15 cellular contexts compared by ENCODE assay signal in the genomic region with DNA sequence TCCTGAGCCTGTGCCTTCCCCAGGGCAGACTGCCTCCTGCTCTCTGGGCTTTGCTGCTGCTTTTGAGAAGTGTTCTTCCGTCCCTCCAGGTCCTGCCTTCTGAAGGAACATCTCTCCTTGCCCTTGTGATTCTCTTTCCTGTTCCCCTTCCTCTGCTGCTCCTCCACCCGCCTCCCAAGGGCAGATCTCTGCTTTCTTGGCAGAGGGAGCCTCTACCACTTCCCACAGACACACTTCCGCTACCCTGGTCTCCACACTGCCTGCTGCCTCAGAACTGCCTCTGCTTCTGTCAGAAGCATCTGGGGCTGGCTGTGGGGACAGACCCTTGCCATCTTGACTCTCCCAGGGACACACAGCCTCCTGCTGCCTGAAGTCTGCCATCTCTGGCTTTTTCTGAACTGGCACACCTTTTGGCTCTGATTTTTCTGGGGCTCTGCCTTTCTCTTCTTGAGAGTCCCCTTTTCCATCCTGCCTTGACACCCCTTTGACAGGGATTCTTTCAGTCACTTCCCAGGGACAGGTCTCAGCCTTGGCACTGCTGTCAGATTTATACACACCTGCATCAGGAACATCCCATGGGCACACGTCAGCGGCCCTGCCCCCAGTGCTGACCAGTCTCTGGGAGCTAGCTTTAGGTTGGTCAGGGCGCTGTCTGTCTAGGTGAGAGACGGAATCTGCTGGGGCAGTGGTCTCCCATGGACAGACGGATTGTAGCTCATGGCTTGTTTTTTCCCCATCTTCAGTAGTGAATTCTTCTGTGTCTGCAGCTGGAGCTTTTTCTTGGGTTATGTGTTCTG. TPM values are rescaled to one million over a fixed set of nuclear protein-coding genes. Genes with fewer than 3 reads are reported as not detected.
DNase-seq lines count a peak whose midpoint lies in the region; ATAC-seq and TF ChIP-seq lines count a peak whose summit lies in the region.
"Had no signal": no experiment of that assay in that cellular context is flagged by ENCODE, and none has a peak within 500 bp of the region (broad histone marks: within the 10 kb centered on the region; RNA-seq: fewer than 3 reads in every experiment).

No MANE protein-coding gene starts in this region.

- H3K27ac ChIP-seq in hepatocyte (no peak overlapping the region), esophagus muscularis mucosa (replicated peaks in 1 of 4) (peak overlapping the region in 1 of 4 donors; percentile 26)
- H3K27ac ChIP-seq: neutrophil had no signal

- H3K4me1 Mint-ChIP-seq in activated CD8-positive, alpha-beta T cell treated with anti-CD3 and anti-CD28 coated beads for 36 hours (ENCODE audit: low read depth): peaks cover 7% of the 10 kb centered on the region

- peaks cover 10% of the 10 kb centered on the region for H3K36me3 Mint-ChIP-seq in activated CD8-positive, alpha-beta T cell treated with anti-CD3 and anti-CD28 coated beads for 36 hours (ENCODE audit: low read depth)

- H3K9me3 ChIP-seq in hepatocyte (ENCODE audit: low read depth) (no peaks in the 10 kb centered on the region), esophagus muscularis mucosa (no peaks in the 10 kb centered on the region)
- H3K9me3 ChIP-seq: MG63, neutrophil had no signal

- no peaks in the 10 kb centered on the region for H3K79me2 ChIP-seq in hepatocyte

- CTCF ChIA-PET in activated CD8-positive, alpha-beta T cell treated with anti-CD3 and anti-CD28 coated beads for 36 hours (lab: Charles Lee): interaction anchor here (0.9 to 2.6 kb wide), 3 partner anchors 22 to 27 kb away, joined by 3 to 15 read pairs (median 3); no protein-coding TSS in a partner anchor

- H3K4me3 Mint-ChIP-seq in activated CD8-positive, alpha-beta T cell treated with anti-CD3 and anti-CD28 coated beads for 36 hours: no peak overlapping the region

- no peaks in the 10 kb centered on the region for H3K9me2 ChIP-seq in hepatocyte (replicated peaks; ENCODE audit: insufficient read depth)

- ATAC-seq in Right ventricle myocardium superior (ENCODE audit: poor library complexity): peak; percentile 46
- ATAC-seq in activated CD8-positive, alpha-beta T cell treated with anti-CD3 and anti-CD28 coated beads for 36 hours: peak; percentile 41
- no peak for ATAC-seq in HG03135 (IDR thresholded peaks at IDR 0.05; ENCODE audit: unreplicated experiment)

- 93% methylated on average over 8 of the region's 8 CpGs for WGBS in hepatocyte (ENCODE audit: low lambda C conversion rate, missing lambda C conversion rate)
- 81% methylated on average over 8 of the region's 8 CpGs for whole genome bisulfite sequencing in esophagus muscularis mucosa

- no peak overlapping the region for H3K27ac Mint-ChIP-seq in activated CD8-positive, alpha-beta T cell treated with anti-CD3 and anti-CD28 coated beads for 36 hours

- H3K4me1 ChIP-seq in hepatocyte (ENCODE audit: insufficient read depth): peaks cover 23% of the 10 kb centered on the region
- H3K4me1 ChIP-seq in esophagus muscularis mucosa: peaks cover 0 to 24% (median 14%) of the 10 kb centered on the region in 4 donors

- H3K27me3 ChIP-seq in hepatocyte (no peaks in the 10 kb centered on the region), esophagus muscularis mucosa (peaks cover 0 to 37% (median 8%) of the 10 kb centered on the region in 4 donors)
- H3K27me3 ChIP-seq: MG63, neutrophil had no signal

- H4K20me1 ChIP-seq in hepatocyte (ENCODE audit: insufficient read depth, poor library complexity, severe bottlenecking): no peaks in the 10 kb centered on the region

- H3K9me3 Mint-ChIP-seq in activated CD8-positive, alpha-beta T cell treated with anti-CD3 and anti-CD28 coated beads for 36 hours: no peaks in the 10 kb centered on the region
- H3K9me3 Mint-ChIP-seq: CD4-positive, alpha-beta memory T cell had no signal

- no peak overlapping the region for H3K4me2 ChIP-seq in hepatocyte

- intact Hi-C loops in Right ventricle myocardium superior (cut with DNase I) (no loop called here), cardiac septum (cut with DNase I) (no loop called here), esophagus muscularis mucosa (cut with DNase I) (no loop called here)
- intact Hi-C loops in activated CD8-positive, alpha-beta T cell treated with anti-CD3 and anti-CD28 coated beads for 36 hours (cut with micrococcal nuclease): no loop called here

- H3K4me3 ChIP-seq in hepatocyte (no peak overlapping the region), esophagus muscularis mucosa (no peak overlapping the region)
- H3K4me3 ChIP-seq: MG63 had no signal

- TF ChIP-seq EP300 in esophagus muscularis mucosa (IDR thresholded peaks at IDR 0.05): no peak

- H3K27me3 Mint-ChIP-seq in activated CD8-positive, alpha-beta T cell treated with anti-CD3 and anti-CD28 coated beads for 36 hours: no peaks in the 10 kb centered on the region

- DNase-seq in Right ventricle myocardium superior (no peak), cardiac septum (ENCODE audit: low spot score) (no peak), hepatocyte (ENCODE audit: low spot score) (peak; percentile 2), SHP77 (lab: John Stamatoyannopoulos, UW) (no peak), esophagus muscularis mucosa (ENCODE audit: extremely low spot score) (no peak), D341Med (ENCODE audit: low spot score) (no peak)
- no peak for DNase-seq in activated CD8-positive, alpha-beta T cell treated with anti-CD3 and anti-CD28 coated beads for 36 hours
- DNase-seq: activated gamma-delta T cell treated with Interleukin-2 at 50 U/mL for 16 hours; CD4-positive, alpha-beta memory T cell; MG63; NCI-H446 treated with DMSO at 0.1 percent for 48 hours; RPMI8226; stimulated activated CD4-positive, alpha-beta T cell treated with anti-CD3 and anti-CD28 coated beads, Interleukin-15, amount 100 ng/mL, for 24 hours had no signal

- H3K36me3 ChIP-seq in hepatocyte (replicated peaks; ENCODE audit: insufficient read depth, low read depth): no peaks in the 10 kb centered on the region
- H3K36me3 ChIP-seq in esophagus muscularis mucosa: peaks cover 0 to 18% (median 16%) of the 10 kb centered on the region in 4 donors
- H3K36me3 ChIP-seq: neutrophil had no signal

- no peak for TF ChIP-seq CTCF in activated CD8-positive, alpha-beta T cell treated with anti-CD3 and anti-CD28 coated beads for 36 hours (IDR thresholded peaks at IDR 0.05)
- TF ChIP-seq CTCF in hepatocyte (IDR thresholded peaks at IDR 0.05; ENCODE audit: poor library complexity): no peak
- no peak for TF ChIP-seq CTCF in esophagus muscularis mucosa (IDR thresholded peaks at IDR 0.05)

- no peak overlapping the region for H2AFZ ChIP-seq in hepatocyte

- TF ChIP-seq POLR2A in esophagus muscularis mucosa (IDR thresholded peaks at IDR 0.05; ENCODE audit: low read depth): no peak

- POLR2A ChIA-PET in activated CD8-positive, alpha-beta T cell treated with anti-CD3 and anti-CD28 coated beads for 36 hours (lab: Charles Lee): no interaction called here

RNA-seq across cellular contexts. Expression of a gene that starts 16.6 kb away (rescaled TPM):
- total RNA-seq in Right ventricle myocardium superior (0.16 TPM), cardiac septum (0.16 TPM), hepatocyte (0.03 and 0.08 TPM in 2 replicates), esophagus muscularis mucosa (under 1 TPM in 2 of 4 donors, not detected in 2; under 0.01 to 0.29 TPM)
- total RNA-seq in activated CD8-positive, alpha-beta T cell treated with anti-CD3 and anti-CD28 coated beads for 36 hours: under 1 TPM in 1 of 2 experiments, not detected in 1; 0.07 TPM
- 0.19 TPM in 1 of 2 replicates, not detected in the other for polyA plus RNA-seq in hepatocyte
- polyA plus RNA-seq: CD4-positive, alpha-beta memory T cell had no signal

RNA-seq across cellular contexts. Expression of a gene that starts 24.4 kb away (rescaled TPM):
- total RNA-seq in Right ventricle myocardium superior (10.1 TPM), cardiac septum (17.8 TPM), hepatocyte (13.0 and 15.9 TPM in 2 replicates), esophagus muscularis mucosa (10 to 100 TPM; 11.2 to 18.9 (median 13.5) TPM)
- 10 to 100 TPM; 18.0 to 18.9 TPM for total RNA-seq in activated CD8-positive, alpha-beta T cell treated with anti-CD3 and anti-CD28 coated beads for 36 hours
- 2.7 and 3.5 TPM in 2 replicates for polyA plus RNA-seq in hepatocyte

RNA-seq across cellular contexts. Expression of a gene that starts 30.2 kb away (rescaled TPM):
- total RNA-seq in Right ventricle myocardium superior (38.0 TPM), cardiac septum (26.3 TPM), hepatocyte (44.9 and 58.7 TPM in 2 replicates), esophagus muscularis mucosa (10 to 100 TPM; 27.6 to 35.3 (median 29.2) TPM)
- 10 to 100 TPM; 54.3 to 54.6 TPM for total RNA-seq in activated CD8-positive, alpha-beta T cell treated with anti-CD3 and anti-CD28 coated beads for 36 hours
- 25.8 and 29.4 TPM in 2 replicates for polyA plus RNA-seq in hepatocyte
